13 cellular contexts compared by ENCODE assay signal in genomic region chr3:58011580-58011979, GRCh38. TPM values are rescaled to one million over a fixed set of nuclear protein-coding genes. Genes with fewer than 3 reads are reported as not detected.
DNase-seq lines count a peak whose midpoint lies in the region; ATAC-seq and TF ChIP-seq lines count a peak whose summit lies in the region.
"Had no signal": no experiment of that assay in that cellular context is flagged by ENCODE, and none has a peak within 500 bp of the region (broad histone marks: within the 10 kb centered on the region; RNA-seq: fewer than 3 reads in every experiment).

No MANE protein-coding gene starts in this region.

- H3K27me3 ChIP-seq in BLaER1 (no peaks in the 10 kb centered on the region), esophagus (ENCODE audit: control insufficient read depth in 1 of 2, insufficient read depth in 2 of 2, low read length in 2 of 2) (no peaks in the 10 kb centered on the region), prostate gland (replicated peaks; ENCODE audit: insufficient read depth) (no peaks in the 10 kb centered on the region), psoas muscle (ENCODE audit: insufficient read depth in 3 of 3, low read length in 2 of 3) (peaks cover 0 to 15% (median 4%) of the 10 kb centered on the region in 3 donors)

- H3K4me3 Mint-ChIP-seq in T-helper 17 cell, result no peak overlapping the region

- DNase-seq in T-helper 17 cell (no peak), prostate gland (ENCODE audit: low spot score) (no peak), mucosa of descending colon (no peak), DMS153 treated with DMSO at 0.1 percent for 48 hours (lab: John Stamatoyannopoulos, UW; ENCODE audit: unreplicated experiment) (no peak), psoas muscle (no peak)
- DNase-seq: activated CD4-positive, alpha-beta T cell treated with anti-CD3 and anti-CD28 coated beads for 48 hours; activated naive CD4-positive, alpha-beta T cell; CD4-positive, alpha-beta memory T cell; NCI-H1105 had no signal

- peaks cover 6% of the 10 kb centered on the region for H3K36me3 ChIP-seq in BLaER1
- H3K36me3 ChIP-seq in esophagus (ENCODE audit: control insufficient read depth in 2 of 2, insufficient read depth in 2 of 2, low read length in 1 of 2), result no peaks in the 10 kb centered on the region
- H3K36me3 ChIP-seq in prostate gland, result no peaks in the 10 kb centered on the region
- H3K36me3 ChIP-seq in mucosa of descending colon (ENCODE audit: low read depth), result no peaks in the 10 kb centered on the region
- H3K36me3 ChIP-seq in psoas muscle (ENCODE audit: insufficient read depth in 1 of 2, low read depth in 1 of 2), result no peaks in the 10 kb centered on the region

- WGBS in esophagus, 2 donors, result 63 to 76% methylated on average over 3 of the region's 3 CpGs
- 76% methylated on average over 3 of the region's 3 CpGs for WGBS in prostate gland
- 92 to 97% (median 96%) methylated on average over 3 of the region's 3 CpGs for WGBS in psoas muscle, 3 donors

- intact Hi-C loops in prostate gland (cut with DNase I), result loop anchor here (5.0 kb wide), 1 partner anchor 61 kb away; no protein-coding TSS in a partner anchor
- intact Hi-C loops in mucosa of descending colon (cut with DNase I, micrococcal nuclease), result no loop called here
- intact Hi-C loops in psoas muscle (cut with DNase I), result loop anchor here in 1 of 2 donors (10.0 kb wide), 1 partner anchor 283 kb away; no protein-coding TSS in a partner anchor

- peaks cover 28% of the 10 kb centered on the region for H3K4me1 Mint-ChIP-seq in T-helper 17 cell

- H3K4me2 ChIP-seq in BLaER1, result peak overlapping the region; percentile 97

- H3K4me1 ChIP-seq in BLaER1, result peaks cover 44% of the 10 kb centered on the region
- H3K4me1 ChIP-seq in esophagus (ENCODE audit: control insufficient read depth in 2 of 2, insufficient read depth in 2 of 2, low read length in 1 of 2), result peaks cover 6 to 14% of the 10 kb centered on the region in 2 donors
- peaks cover 26% of the 10 kb centered on the region for H3K4me1 ChIP-seq in prostate gland (replicated peaks)
- peaks cover 56% of the 10 kb centered on the region for H3K4me1 ChIP-seq in mucosa of descending colon (ENCODE audit: low read depth)
- H3K4me1 ChIP-seq in psoas muscle, result peaks cover 8% of the 10 kb centered on the region

- no peak overlapping the region for H3K9ac ChIP-seq in BLaER1

- H3K4me3 ChIP-seq in BLaER1, result no peak overlapping the region
- no peak overlapping the region for H3K4me3 ChIP-seq in esophagus (ENCODE audit: low read depth in 1 of 2, low read length in 2 of 2)
- peak overlapping the region in 1 of 2 donors; percentile 88 for H3K4me3 ChIP-seq in prostate gland
- H3K4me3 ChIP-seq in mucosa of descending colon, result no peak overlapping the region
- H3K4me3 ChIP-seq in psoas muscle, result no peak overlapping the region

- TF ChIP-seq CTCF in prostate gland (IDR thresholded peaks at IDR 0.05) (no peak), mucosa of descending colon (IDR thresholded peaks at IDR 0.05) (no peak), psoas muscle (IDR thresholded peaks at IDR 0.05) (no peak)

- no peaks in the 10 kb centered on the region for H3K36me3 Mint-ChIP-seq in T-helper 17 cell (ENCODE audit: low read depth)
- H3K36me3 Mint-ChIP-seq: CD4-positive, alpha-beta memory T cell had no signal

- H3K27ac Mint-ChIP-seq in T-helper 17 cell, result peak overlapping the region; percentile 84

- H4K20me1 ChIP-seq in BLaER1, result peaks cover 76% of the 10 kb centered on the region

- H3K27ac ChIP-seq in BLaER1 (no peak overlapping the region), esophagus (ENCODE audit: low read depth in 2 of 2, low read length in 1 of 2) (peak overlapping the region; percentile 81 to 84), prostate gland (peak overlapping the region; percentile 83 to 93), psoas muscle (no peak overlapping the region)
- H3K27ac ChIP-seq: HL-60 had no signal

- no peaks in the 10 kb centered on the region for H3K9me3 ChIP-seq in BLaER1
- H3K9me3 ChIP-seq in T-helper 17 cell (ENCODE audit: control insufficient read depth, low read length, poor library complexity, severe bottlenecking), result no peaks in the 10 kb centered on the region
- H3K9me3 ChIP-seq in esophagus (ENCODE audit: control insufficient read depth in 2 of 2, insufficient read depth in 1 of 2, low read depth in 1 of 2, low read length in 1 of 2), result no peaks in the 10 kb centered on the region
- H3K9me3 ChIP-seq in prostate gland, result no peaks in the 10 kb centered on the region
- no peaks in the 10 kb centered on the region for H3K9me3 ChIP-seq in mucosa of descending colon
- H3K9me3 ChIP-seq in psoas muscle, result no peaks in the 10 kb centered on the region

- ATAC-seq in T-helper 17 cell, result no peak
- ATAC-seq in mucosa of descending colon, result no peak
- no peak for ATAC-seq in GM18505 (IDR thresholded peaks at IDR 0.05; ENCODE audit: unreplicated experiment)
- no peak for ATAC-seq in psoas muscle

- TF ChIP-seq POLR2A in prostate gland (IDR thresholded peaks at IDR 0.05) (no peak), GM18505 (IDR thresholded peaks at IDR 0.05; ENCODE audit: borderline replicate concordance, extremely low read depth, insufficient read depth, insufficient read length) (no peak)

- no peaks in the 10 kb centered on the region for H3K27me3 Mint-ChIP-seq in T-helper 17 cell
- H3K27me3 Mint-ChIP-seq: CD4-positive, alpha-beta memory T cell had no signal

RNA-seq across cellular contexts. Expression of gene FLNB, which starts 3.4 kb away (rescaled TPM):
- 10 to 100 TPM; 41.1 to 42.5 TPM for total RNA-seq in T-helper 17 cell
- polyA plus RNA-seq in esophagus, result 10 to 100 TPM; 50.8 to 52.5 TPM
- 100 to 1,000 TPM; 331 to 408 TPM for total RNA-seq in prostate gland
- total RNA-seq in mucosa of descending colon, result 100 to 1,000 TPM; 256 to 555 (median 357) TPM
- total RNA-seq in psoas muscle, result 10 to 100 TPM; 11.6 to 17.9 (median 15.4) TPM
- polyA plus RNA-seq in psoas muscle, result 10 to 100 TPM in 2 of 3 donors, 1 to 10 TPM in 1; 6.4 to 14.7 (median 11.0) TPM

Comparison
In these comparisons a context has a peak if more than half of its experiments do, and no peak if none do; other contexts are left out.
1. H3K27ac ChIP-seq: peak in esophagus (2 of 2) and prostate gland (2 of 2); none in BLaER1 (single experiment) and psoas muscle (single experiment).
2. RNA of gene FLNB, which starts 3.4 kb away (total RNA-seq): 331 to 408 TPM in prostate gland and 256 to 555 TPM in mucosa of descending colon; 41.1 to 42.5 TPM in T-helper 17 cell and 11.6 to 17.9 TPM in psoas muscle; every median in the first group is over 4 times any median in the second.